ENCODE assay signal across 23 cellular contexts in genomic region chr12:61536117-61536516, GRCh38.
"Had no signal": no experiment of that assay in that cellular context is flagged by ENCODE, and none has a peak within 500 bp of the region (broad histone marks: within the 10 kb centered on the region; RNA-seq: fewer than 3 reads in every experiment).

No MANE protein-coding gene starts in this region.

- DNase-seq: activated CD4-positive, alpha-beta memory T cell treated with anti-CD3 and anti-CD28 coated beads for 36 hours; activated CD4-positive, alpha-beta T cell treated with anti-CD3 and anti-CD28 coated beads for 36 hours; activated CD4-positive, alpha-beta T cell treated with anti-CD3 and anti-CD28 coated beads, Interleukin-2, amount 10 ng/mL, durations not matched to agents 24 days and 14 days; activated CD4-positive, CD25-positive, alpha-beta regulatory T cell; activated CD4-positive, CD25-positive, alpha-beta regulatory T cell treated with anti-CD3 and anti-CD28 coated beads, Interleukin-2, amount 50 U/mL, for 72 hours; activated CD8-positive, alpha-beta memory T cell treated with anti-CD3 and anti-CD28 coated beads, Interleukin-2, amount 10 ng/mL, durations not matched to agents 7 days and 5 days; activated CD8-positive, alpha-beta memory T cell treated with anti-CD3 and anti-CD28 coated beads, Interleukin-2, amount 50 U/mL, for 4 hours; activated CD8-positive, alpha-beta T cell treated with anti-CD3 and anti-CD28 coated beads, Interleukin-2, amount 10 ng/mL, durations not matched to agents 7 days and 5 days; activated effector memory CD4-positive, alpha-beta T cell treated with anti-CD3 and anti-CD28 coated beads, Interleukin-2, amount 50 U/mL, for 16 hours; activated naive CD4-positive, alpha-beta T cell treated with anti-CD3 and anti-CD28 coated beads for 36 hours; activated naive CD8-positive, alpha-beta T cell treated with anti-CD3 and anti-CD28 coated beads for 36 hours; activated naive CD8-positive, alpha-beta T cell treated with anti-CD3 and anti-CD28 coated beads, Interleukin-2, amount 50 U/mL, for 24 hours; activated T-cell treated with anti-CD3 and anti-CD28 coated beads, Interleukin-2, amount 50 U/mL, for 1 hour; activated T-cell treated with anti-CD3 and anti-CD28 coated beads, Interleukin-2, amount 50 U/mL, for 48 hours; aorta; effector CD8-positive, alpha-beta T cell had no signal

- H3K4me1 ChIP-seq: adrenal gland had no signal

- H3K36me3 ChIP-seq: adrenal gland had no signal

- H3K4me3 ChIP-seq: adrenal gland, body of pancreas had no signal

- FAIRE-seq: colon, endometrium, endothelial cell of umbilical vein, frontal cortex had no signal

- H3K27me3 ChIP-seq: adrenal gland, body of pancreas had no signal

- H3K27ac ChIP-seq: adrenal gland, body of pancreas, epithelial cell of prostate had no signal

- ATAC-seq: activated CD4-positive, alpha-beta T cell treated with anti-CD3 and anti-CD28 coated beads for 36 hours; activated CD8-positive, alpha-beta memory T cell treated with anti-CD3 and anti-CD28 coated beads, Interleukin-2, amount 10 ng/mL, durations not matched to agents 7 days and 5 days; activated CD8-positive, alpha-beta T cell treated with anti-CD3 and anti-CD28 coated beads, Interleukin-2, amount 10 ng/mL, durations not matched to agents 7 days and 5 days; activated naive CD8-positive, alpha-beta T cell treated with anti-CD3 and anti-CD28 coated beads, Interleukin-2, amount 50 U/mL, for 24 hours had no signal

- H3K9me3 ChIP-seq: adrenal gland, body of pancreas had no signal
